ENCODE assay signal across 5 cellular contexts in the genomic region with DNA sequence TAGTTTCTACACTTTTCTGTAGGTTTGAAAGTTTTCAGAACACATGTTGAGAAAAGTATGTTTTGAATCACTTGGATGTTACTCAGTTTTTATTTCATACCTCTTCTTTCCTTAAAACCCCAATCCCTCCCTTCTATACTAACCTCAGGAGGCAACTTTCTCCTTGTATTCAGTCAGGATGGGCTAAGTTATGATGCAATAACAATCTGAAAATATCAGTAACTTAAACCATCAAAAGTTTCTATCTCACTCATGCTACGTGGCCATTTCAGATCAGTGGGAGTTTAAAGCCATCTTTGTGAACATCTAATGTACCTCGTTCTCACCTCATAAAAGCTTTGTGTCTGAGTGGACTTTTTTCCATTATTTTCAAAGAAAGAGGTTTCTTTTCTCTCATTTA.
"Had no signal": no experiment of that assay in that cellular context is flagged by ENCODE, and none has a peak within 500 bp of the region (broad histone marks: within the 10 kb centered on the region; RNA-seq: fewer than 3 reads in every experiment).

No MANE protein-coding gene starts in this region.

- FAIRE-seq: HTR-8/SVneo had no signal

- DNase-seq: KBM-7, KG1 had no signal

- H3K4me2 ChIP-seq: KMS-11 had no signal

- H3K9ac ChIP-seq: KMS-11 had no signal

- H3K27ac ChIP-seq: HL-60, KMS-11 had no signal
